In the genomic region with DNA sequence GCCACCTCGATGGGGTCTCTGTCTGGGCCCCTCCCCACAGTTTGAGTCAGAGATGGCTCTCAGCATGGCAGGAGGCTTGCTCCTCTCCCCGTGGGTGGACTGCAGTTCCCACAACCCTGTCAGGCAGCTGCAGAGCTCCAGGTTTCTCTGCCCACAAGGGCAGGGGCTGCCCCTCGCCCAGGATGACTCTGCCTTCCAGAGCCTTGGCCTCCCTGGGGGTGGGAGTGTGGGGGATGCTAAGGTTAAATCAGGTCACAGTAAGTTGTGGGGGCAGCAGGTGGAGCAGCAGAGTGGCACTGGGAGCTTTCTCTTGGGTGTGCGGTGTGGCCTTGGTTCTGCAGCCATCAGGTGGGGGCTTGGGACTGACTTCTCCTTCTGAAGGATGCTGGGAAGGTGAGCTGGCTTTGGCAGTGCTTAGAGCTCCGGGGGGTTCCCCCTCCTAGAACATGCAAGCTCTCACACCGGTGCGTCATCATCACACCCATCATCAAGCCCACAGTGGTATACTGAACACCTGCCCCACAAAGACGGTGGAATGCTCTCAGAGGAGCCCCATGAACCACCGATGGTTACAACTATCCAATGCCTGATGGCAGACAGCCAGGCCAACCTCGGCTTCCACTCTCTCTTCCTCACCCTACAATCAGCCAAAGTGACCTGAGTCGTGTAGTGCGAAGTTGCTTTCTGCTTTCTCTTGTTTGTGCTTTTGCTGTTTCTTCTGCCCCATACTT, we compare ENCODE assay signal across 12 cellular contexts. TPM values are rescaled to one million over a fixed set of nuclear protein-coding genes. Genes with fewer than 3 reads are reported as not detected.
DNase-seq lines count a peak whose midpoint lies in the region; ATAC-seq and TF ChIP-seq lines count a peak whose summit lies in the region.
"Had no signal": no experiment of that assay in that cellular context is flagged by ENCODE, and none has a peak within 500 bp of the region (broad histone marks: within the 10 kb centered on the region; RNA-seq: fewer than 3 reads in every experiment).

No MANE protein-coding gene starts in this region.

- H3K4me1 ChIP-seq in neuronal stem cell (ENCODE audit: control insufficient read depth in 2 of 2, insufficient read depth in 1 of 2, low read depth in 1 of 2, low read length in 2 of 2): peaks cover 2 to 3% of the 10 kb centered on the region in 2 donors
- H3K4me1 ChIP-seq: lower lobe of right lung had no signal

- H3K18ac ChIP-seq in neuronal stem cell (ENCODE audit: low read length): no peak overlapping the region

- CTCF ChIA-PET in activated B cell treated with CpG ODN at 0.5 μM for 24 hours (lab: Charles Lee): no interaction called here

- DNase-seq in DMS79 (lab: John Stamatoyannopoulos, UW): peak; percentile 79
- peak; percentile 72 for DNase-seq in GM13976 (ENCODE audit: low spot score)
- DNase-seq in activated B cell treated with CpG ODN at 0.5 μM for 24 hours: no peak
- peak; percentile 60 to 61 for DNase-seq in stimulated activated CD4-positive, alpha-beta T cell treated with anti-CD3 and anti-CD28 coated beads, Interleukin-15, amount 100 ng/mL, for 48 hours (ENCODE audit: low read depth in 2 of 2)
- DNase-seq in DMS114 treated with DMSO at 0.1 percent for 48 hours (lab: John Stamatoyannopoulos, UW; ENCODE audit: unreplicated experiment): no peak
- DNase-seq in erythroblast (lab: John Stamatoyannopoulos, UW): no peak
- no peak for DNase-seq in neuronal stem cell (ENCODE audit: low spot score)
- DNase-seq: lower lobe of right lung, NCI-H1105 treated with DMSO at 0.1 percent for 48 hours, SHP77 treated with DMSO at 0.1 percent for 48 hours had no signal

- no peak overlapping the region for H4K8ac ChIP-seq in neuronal stem cell (ENCODE audit: low read depth, low read length)

- no peak overlapping the region for H2BK15ac ChIP-seq in neuronal stem cell (ENCODE audit: low read length)

- no peaks in the 10 kb centered on the region for H3K9me3 Mint-ChIP-seq in activated B cell treated with CpG ODN at 0.5 μM for 24 hours
- H3K9me3 Mint-ChIP-seq: CD14-positive monocyte had no signal

- no peak overlapping the region for H3K23ac ChIP-seq in neuronal stem cell (ENCODE audit: low read depth, low read length, poor library complexity)

- H3K9me3 ChIP-seq in neuronal stem cell (replicated peaks in 1 of 2; ENCODE audit: control insufficient read depth in 2 of 2, insufficient read depth in 1 of 2, low read depth in 1 of 2, low read length in 2 of 2): no peaks in the 10 kb centered on the region
- H3K9me3 ChIP-seq: lower lobe of right lung had no signal

- H3K4me3 Mint-ChIP-seq in activated B cell treated with CpG ODN at 0.5 μM for 24 hours: no peak overlapping the region
- H3K4me3 Mint-ChIP-seq: CD14-positive monocyte had no signal

- intact Hi-C loops in activated B cell treated with CpG ODN at 0.5 μM for 24 hours (cut with micrococcal nuclease): no loop called here

- H3K36me3 Mint-ChIP-seq in activated B cell treated with CpG ODN at 0.5 μM for 24 hours (ENCODE audit: low read depth): no peaks in the 10 kb centered on the region
- H3K36me3 Mint-ChIP-seq: CD14-positive monocyte had no signal

- no peak overlapping the region for H3K14ac ChIP-seq in neuronal stem cell (ENCODE audit: low read length)

- POLR2A ChIA-PET in activated B cell treated with CpG ODN at 0.5 μM for 24 hours (lab: Charles Lee): interaction anchor here (2.8 kb wide), 1 partner anchor 40 kb away, joined by 17 read pairs; a partner anchor contains a TSS

- H3K27ac ChIP-seq in neuronal stem cell (replicated peaks; ENCODE audit: low read length): no peak overlapping the region
- H3K27ac ChIP-seq: lower lobe of right lung had no signal

- in situ Hi-C loops in GM13976 (cut with MboI; ENCODE audit: low sequenced_read_pairs, unreplicated experiment): no loop called here

- no peak overlapping the region for H3K9ac ChIP-seq in neuronal stem cell (ENCODE audit: low read depth, low read length, poor library complexity)

- no peaks in the 10 kb centered on the region for H3K27me3 ChIP-seq in neuronal stem cell (ENCODE audit: control insufficient read depth in 3 of 3, insufficient read depth in 3 of 3, low read depth in 1 of 3, low read length in 3 of 3)

- H3K4me1 Mint-ChIP-seq in activated B cell treated with CpG ODN at 0.5 μM for 24 hours: peaks cover 48% of the 10 kb centered on the region

- no peak overlapping the region for H2BK5ac ChIP-seq in neuronal stem cell (ENCODE audit: low read length)

- no peak overlapping the region for H2BK12ac ChIP-seq in neuronal stem cell (ENCODE audit: low read length)

- H3K79me1 ChIP-seq in neuronal stem cell (ENCODE audit: low read depth, low read length): no peaks in the 10 kb centered on the region

- H3K4me2 ChIP-seq in neuronal stem cell (ENCODE audit: insufficient read depth, low read length, poor library complexity, severe bottlenecking): no peak overlapping the region

- H4K91ac ChIP-seq in neuronal stem cell (ENCODE audit: low read depth, low read length, poor library complexity): no peak overlapping the region

- no peak overlapping the region for H3K4ac ChIP-seq in neuronal stem cell (ENCODE audit: low read length)

- H3K4me3 ChIP-seq in neuronal stem cell (ENCODE audit: low read length in 2 of 2): no peak overlapping the region
- H3K4me3 ChIP-seq: lower lobe of right lung had no signal

- H3K36me3 ChIP-seq in neuronal stem cell (replicated peaks in 1 of 2; ENCODE audit: control insufficient read depth in 2 of 2, insufficient read depth in 2 of 2, low read length in 2 of 2): no peaks in the 10 kb centered on the region
- H3K36me3 ChIP-seq: lower lobe of right lung had no signal

- H2AFZ ChIP-seq in neuronal stem cell (ENCODE audit: low read length): no peak overlapping the region

- peak; percentile 23 for ATAC-seq in activated B cell treated with CpG ODN at 0.5 μM for 24 hours (ENCODE audit: low read depth)
- ATAC-seq in GM21786 (IDR thresholded peaks at IDR 0.05; ENCODE audit: unreplicated experiment): no peak
- ATAC-seq: lower lobe of right lung had no signal

- no peak overlapping the region for H3K27ac Mint-ChIP-seq in activated B cell treated with CpG ODN at 0.5 μM for 24 hours
- H3K27ac Mint-ChIP-seq: CD14-positive monocyte had no signal

- H3K27me3 Mint-ChIP-seq in activated B cell treated with CpG ODN at 0.5 μM for 24 hours: no peaks in the 10 kb centered on the region

- WGBS in neuronal stem cell (ENCODE audit: extremely low coverage in 2 of 2, insufficient read length in 2 of 2, insufficient replicate concordance in 1 of 2), 2 donors: no CpG with 5 or more reads among the region's 12 CpGs

- TF ChIP-seq CTCF in GM13976 (IDR thresholded peaks at IDR 0.05; ENCODE audit: borderline replicate concordance, control extremely low read depth, extremely low read depth, insufficient read depth, missing control alignments) (no peak), activated B cell treated with CpG ODN at 0.5 μM for 24 hours (IDR thresholded peaks at IDR 0.05) (no peak)

- TF ChIP-seq POLR2A in erythroblast (IDR thresholded peaks at IDR 0.05; ENCODE audit: low read length): no peak

- no peak overlapping the region for H2AK5ac ChIP-seq in neuronal stem cell (ENCODE audit: low read depth, low read length)

- no peak overlapping the region for H2BK120ac ChIP-seq in neuronal stem cell (ENCODE audit: low read depth, low read length)

RNA-seq across cellular contexts. Expression of a gene that starts 39.7 kb away (rescaled TPM):
- 252 and 273 TPM in 2 replicates for total RNA-seq in activated B cell treated with CpG ODN at 0.5 μM for 24 hours
- 316 TPM for polyA plus RNA-seq in neuronal stem cell (2013, experiment 1 of 2)
- polyA plus RNA-seq in neuronal stem cell (2013, experiment 2 of 2): 325 TPM

RNA-seq across cellular contexts. Expression of a gene that starts 40.1 kb away (rescaled TPM):
- total RNA-seq in activated B cell treated with CpG ODN at 0.5 μM for 24 hours: 46.4 and 54.5 TPM in 2 replicates
- 28.3 TPM for polyA plus RNA-seq in neuronal stem cell (2013, experiment 1 of 2)
- 27.9 TPM for polyA plus RNA-seq in neuronal stem cell (2013, experiment 2 of 2)

Comparison
In these comparisons a context has a peak if more than half of its experiments do, and no peak if none do; other contexts are left out.
1. DNase-seq: peak in DMS79 (single experiment), GM13976 (single experiment) and stimulated activated CD4-positive, alpha-beta T cell treated with anti-CD3 and anti-CD28 coated beads, Interleukin-15, amount 100 ng/mL, for 48 hours (2 of 2); none in activated B cell treated with CpG ODN at 0.5 μM for 24 hours (single experiment), DMS114 treated with DMSO at 0.1 percent for 48 hours (single experiment), erythroblast (0 of 2) and neuronal stem cell (single experiment).